ENCODE assay signal across 12 cellular contexts in the genomic region with DNA sequence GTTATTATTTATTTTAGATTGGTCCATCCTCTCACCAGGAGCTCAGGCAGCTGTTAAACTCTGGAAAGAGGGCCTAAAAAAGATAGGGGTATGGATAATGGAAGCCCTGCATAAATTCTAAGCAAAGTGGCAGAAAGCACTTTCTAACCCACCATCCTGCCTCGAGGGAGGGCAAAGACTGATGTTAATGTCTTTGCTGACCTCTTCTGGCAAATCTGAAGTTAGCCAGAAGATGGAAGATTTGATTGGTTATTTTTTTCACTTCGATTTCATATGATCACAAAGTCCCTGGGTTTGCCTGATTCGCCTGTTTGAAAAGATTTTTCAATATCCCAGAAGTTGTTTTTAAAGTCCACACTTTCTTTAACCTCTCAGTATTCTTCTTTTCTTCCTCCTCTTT. TPM values are rescaled to one million over a fixed set of nuclear protein-coding genes. Genes with fewer than 3 reads are reported as not detected.
DNase-seq lines count a peak whose midpoint lies in the region; ATAC-seq, FAIRE-seq and TF ChIP-seq lines count a peak whose summit lies in the region.
"Had no signal": no experiment of that assay in that cellular context is flagged by ENCODE, and none has a peak within 500 bp of the region (broad histone marks: within the 10 kb centered on the region; RNA-seq: fewer than 3 reads in every experiment).

No MANE protein-coding gene starts in this region.

- H2BK120ac ChIP-seq in H1 (replicated peaks; ENCODE audit: low read depth, low read length): no peak overlapping the region

- no peak overlapping the region for H2AK5ac ChIP-seq in H1 (ENCODE audit: low read depth, low read length)

- CTCF ChIA-PET in HepG2 (lab: Yijun Ruan, JAX; ENCODE audit: low intra/inter-chr PET ratio, low total read pairs) (interaction anchor here (1.9 kb wide), 1 partner anchor 148 kb away, joined by 6 read pairs; no protein-coding TSS in a partner anchor), H1 (lab: Charles Lee; ENCODE audit: partially characterized antibody) (interaction anchor here (0.7 to 19.0 kb wide), 59 partner anchors 11 to 700 kb away, joined by 3 to 480 read pairs (median 5); partner anchors contain the start of genes EPHB6, OR9A2, TAS2R40 and TRPV5)

- TF ChIP-seq EP300 in HepG2 (IDR thresholded peaks at IDR 0.05; ENCODE audit: low read depth in 2 of 2, low read length in 2 of 2) (no peak), HepG2 (CRISPR knock-in tag; IDR thresholded peaks at IDR 0.05; ENCODE audit: borderline replicate concordance) (no peak), H1 (IDR thresholded peaks at IDR 0.05; ENCODE audit: borderline replicate concordance in 1 of 2, low read depth in 2 of 2, low read length in 2 of 2) (no peak)

- H3K4me2 ChIP-seq in HepG2 (ENCODE audit: low read depth, low read length): no peak overlapping the region
- no peak overlapping the region for H3K4me2 ChIP-seq in H1 (ENCODE audit: insufficient read depth in 1 of 2, low read depth in 2 of 2, low read length in 2 of 2)

- no peaks in the 10 kb centered on the region for H3K23me2 ChIP-seq in H1 (ENCODE audit: low read depth, low read length)

- H3K9ac ChIP-seq in liver (ENCODE audit: low read depth in 1 of 2, low read length in 2 of 2) (no peak overlapping the region), HepG2 (ENCODE audit: insufficient read depth, low read depth, low read length) (no peak overlapping the region), NT2/D1 (ENCODE audit: insufficient read length, low read depth) (no peak overlapping the region), H1 (replicated peaks in 1 of 4; ENCODE audit: extremely low read depth in 1 of 4, low read depth in 3 of 4, low read length in 3 of 4) (no peak overlapping the region)
- H3K9ac ChIP-seq: parathyroid adenoma had no signal

- H3K4ac ChIP-seq in H1 (replicated peaks; ENCODE audit: insufficient read length, low read depth, low read length): no peak overlapping the region

- H2BK20ac ChIP-seq in H1 (ENCODE audit: low read length): no peak overlapping the region

- no peak overlapping the region for H4K91ac ChIP-seq in H1 (replicated peaks; ENCODE audit: insufficient read length, low read length)

- no peak overlapping the region for H2AFZ ChIP-seq in HepG2 (ENCODE audit: low read length)
- H2AFZ ChIP-seq in H1 (ENCODE audit: low read length): no peak overlapping the region

- FAIRE-seq in HepG2 (lab: Jason Lieb, UNC) (no peak), H1 (lab: Jason Lieb, UNC) (peak; percentile 84), urothelium cell line (lab: Jason Lieb, UNC) (no peak)

- ATAC-seq in HepG2 (no peak), GM21619 (IDR thresholded peaks at IDR 0.05; ENCODE audit: unreplicated experiment) (no peak), heart left ventricle (no peak)
- ATAC-seq: gastroesophageal sphincter, Right ventricle myocardium inferior had no signal

- H2BK12ac ChIP-seq in H1 (ENCODE audit: low read depth, low read length): no peak overlapping the region

- TF ChIP-seq POLR2A in HepG2 (IDR thresholded peaks at IDR 0.05; ENCODE audit: insufficient read depth in 1 of 2, low read depth in 2 of 2, low read length in 2 of 2) (no peak), H1 (IDR thresholded peaks at IDR 0.05; ENCODE audit: control extremely low read depth in 1 of 2, low read depth in 2 of 2, low read length in 2 of 2) (no peak), heart left ventricle (IDR thresholded peaks at IDR 0.05) (no peak)

- no peaks in the 10 kb centered on the region for H3K27me3 ChIP-seq in liver (ENCODE audit: control insufficient read depth in 4 of 4, insufficient read depth in 4 of 4, low read length in 3 of 4)
- no peaks in the 10 kb centered on the region for H3K27me3 ChIP-seq in HepG2 (ENCODE audit: control insufficient read depth in 1 of 2, insufficient read depth in 2 of 2, low read length in 2 of 2)
- H3K27me3 ChIP-seq in NT2/D1 (ENCODE audit: insufficient read depth, insufficient read length): peaks cover 3% of the 10 kb centered on the region
- no peaks in the 10 kb centered on the region for H3K27me3 ChIP-seq in H1 (replicated peaks in 1 of 4; ENCODE audit: control insufficient read depth in 3 of 4, extremely low read depth in 1 of 4, insufficient read depth in 3 of 4, low read length in 3 of 4)
- peaks cover 0 to under 1% (median 0%) of the 10 kb centered on the region in 9 donors for H3K27me3 ChIP-seq in heart left ventricle

- H2BK5ac ChIP-seq in H1 (ENCODE audit: low read depth, low read length): no peak overlapping the region

- H3K27ac ChIP-seq in liver (ENCODE audit: low read depth in 1 of 2, low read length in 2 of 2): no peak overlapping the region
- no peak overlapping the region for H3K27ac ChIP-seq in HepG2 (ENCODE audit: extremely low read length, insufficient read depth, low read length)
- no peak overlapping the region for H3K27ac ChIP-seq in H1 (ENCODE audit: low read depth, low read length)
- H3K27ac ChIP-seq in heart left ventricle: no peak overlapping the region
- H3K27ac ChIP-seq: gastroesophageal sphincter, parathyroid adenoma had no signal

- WGBS in liver: 55% methylated on average over 3 of the region's 3 CpGs
- WGBS in HepG2 (ENCODE audit: low lambda C conversion rate): 4% methylated on average over 3 of the region's 3 CpGs
- WGBS in H1 (ENCODE audit: extremely low coverage in 1 of 2, insufficient coverage in 1 of 2, insufficient read length in 1 of 2, insufficient replicate concordance in 2 of 2, low coverage in 1 of 2, low lambda C conversion rate in 2 of 2, missing lambda C conversion rate in 1 of 2), 2 experiments: 65% methylated on average over 3 of the region's 3 CpGs; no CpG with 5 or more reads in 1 of the 2 experiments
- WGBS in heart left ventricle, 4 donors: 38 to 50% (median 42%) methylated on average over 3 of the region's 3 CpGs

- H3K14ac ChIP-seq in H1 (ENCODE audit: insufficient read length): no peak overlapping the region

- H3K79me1 ChIP-seq in H1 (ENCODE audit: low read depth, low read length): no peaks in the 10 kb centered on the region

- in situ Hi-C loops in HepG2 (cut with HindIII; ENCODE audit: extremely low pct_ligation_motif_present, low pct_unique_long_range_greater_than_20kb): no loop called here

- no peak overlapping the region for H3K23ac ChIP-seq in H1 (ENCODE audit: insufficient read length)

- H4K8ac ChIP-seq in H1 (ENCODE audit: extremely low read depth, insufficient read depth, low read length): no peak overlapping the region

- no TSS peak for BruUV-seq in HepG2 (replicated peaks; lab: Mats Ljungman, UMichigan)

- TF ChIP-seq RAD21 in liver (IDR thresholded peaks at IDR 0.05): peak; percentile 46 to 47
- TF ChIP-seq RAD21 in HepG2 (CRISPR knock-in tag; IDR thresholded peaks at IDR 0.05): no peak
- TF ChIP-seq RAD21 in H1 (IDR thresholded peaks at IDR 0.05 in 1 of 2, conservative IDR thresholded peaks at IDR 0.05 in 1 of 2; ENCODE audit: low read depth in 2 of 2, low read length in 2 of 2): peak; percentile 79 to 86

- H3K36me3 ChIP-seq in liver (ENCODE audit: control insufficient read depth in 4 of 4, insufficient read depth in 3 of 4, low read depth in 1 of 4, low read length in 3 of 4) (no peaks in the 10 kb centered on the region), HepG2 (replicated peaks in 1 of 2; ENCODE audit: control insufficient read depth in 1 of 2, insufficient read depth in 2 of 2, low read length in 2 of 2) (no peaks in the 10 kb centered on the region), NT2/D1 (ENCODE audit: insufficient read depth, insufficient read length, low read length) (no peaks in the 10 kb centered on the region), H1 (ENCODE audit: control insufficient read depth in 2 of 4, insufficient read depth in 4 of 4, low read length in 3 of 4) (no peaks in the 10 kb centered on the region), heart left ventricle (no peaks in the 10 kb centered on the region)
- H3K36me3 ChIP-seq: gastroesophageal sphincter had no signal

- TF ChIP-seq CTCF in liver (IDR thresholded peaks at IDR 0.05; ENCODE audit: low read depth, low read length, missing input control): no peak
- no peak for TF ChIP-seq CTCF in HepG2 (CRISPR knock-in tag; IDR thresholded peaks at IDR 0.05)
- TF ChIP-seq CTCF in H1 (IDR thresholded peaks at IDR 0.05; ENCODE audit: control extremely low read depth in 1 of 3, insufficient read depth in 1 of 3, low read depth in 1 of 3, low read length in 3 of 3): peak in 2 of 3 experiments; percentile 53 to 64; a peak in 3 of 4 replicates
- TF ChIP-seq CTCF in heart left ventricle (IDR thresholded peaks at IDR 0.05): peak in 1 of 12 donors; percentile 16

- peaks cover 2 to 7% (median 3%) of the 10 kb centered on the region in 4 donors for H3K4me1 ChIP-seq in liver (ENCODE audit: control insufficient read depth in 4 of 4, insufficient read depth in 4 of 4, low read length in 3 of 4)
- no peaks in the 10 kb centered on the region for H3K4me1 ChIP-seq in HepG2 (ENCODE audit: insufficient read depth, low read length)
- no peaks in the 10 kb centered on the region for H3K4me1 ChIP-seq in NT2/D1 (ENCODE audit: insufficient read depth, insufficient read length)
- no peaks in the 10 kb centered on the region for H3K4me1 ChIP-seq in H1 (replicated peaks in 1 of 4; ENCODE audit: control insufficient read depth in 3 of 4, insufficient read depth in 4 of 4, low read length in 3 of 4)
- H3K4me1 ChIP-seq in heart left ventricle: peaks cover 0 to 5% (median 0%) of the 10 kb centered on the region in 12 donors
- H3K4me1 ChIP-seq: gastroesophageal sphincter, parathyroid adenoma had no signal

- no peak overlapping the region for H3K4me3 ChIP-seq in liver (ENCODE audit: low read depth in 1 of 3, low read length in 3 of 3)
- H3K4me3 ChIP-seq in HepG2 (replicated peaks in 1 of 3; ENCODE audit: insufficient read depth in 1 of 3, low read depth in 2 of 3, low read length in 3 of 3): no peak overlapping the region
- H3K4me3 ChIP-seq in NT2/D1 (ENCODE audit: insufficient read length, low read depth): no peak overlapping the region
- H3K4me3 ChIP-seq in H1 (ENCODE audit: extremely low read depth in 1 of 4, insufficient read depth in 2 of 4, low read depth in 3 of 4, low read length in 4 of 4): no peak overlapping the region
- H3K4me3 ChIP-seq in heart left ventricle: no peak overlapping the region
- H3K4me3 ChIP-seq: gastroesophageal sphincter had no signal

- H3K56ac ChIP-seq in H1 (replicated peaks; ENCODE audit: insufficient read length, low read depth, low read length): no peak overlapping the region

- POLR2A ChIA-PET in HepG2 (lab: Yijun Ruan, JAX) (no interaction called here), H1 (lab: Charles Lee; ENCODE audit: partially characterized antibody) (no interaction called here)

- intact Hi-C loops in HepG2 (cut with micrococcal nuclease; ENCODE audit: unreplicated experiment) (loop anchor here (10.0 kb wide), 2 partner anchors 117 to 303 kb away; partner anchors contain the start of gene TRPV6), heart left ventricle (cut with DNase I) (loop anchor here in 6 of 10 donors (2.0 to 5.0 kb wide), 4 partner anchors 121 to 150 kb away; partner anchors contain the start of gene EPHB6 (in 3 of the 6))

- no peak overlapping the region for H3K18ac ChIP-seq in H1 (ENCODE audit: extremely low read depth, low read length)

- H4K20me1 ChIP-seq in HepG2 (ENCODE audit: insufficient read depth, low read length) (no peaks in the 10 kb centered on the region), H1 (replicated peaks in 1 of 2; ENCODE audit: control insufficient read depth in 1 of 2, insufficient read depth in 2 of 2, low read length in 2 of 2) (no peaks in the 10 kb centered on the region)

- no peaks in the 10 kb centered on the region for H3K79me2 ChIP-seq in HepG2 (ENCODE audit: insufficient read depth, low read length)
- no peaks in the 10 kb centered on the region for H3K79me2 ChIP-seq in H1 (ENCODE audit: control insufficient read depth in 1 of 2, insufficient read depth in 2 of 2, low read length in 2 of 2)
- H3K79me2 ChIP-seq: parathyroid adenoma had no signal

- H4K5ac ChIP-seq in H1 (ENCODE audit: insufficient read length, low read depth, low read length): no peak overlapping the region

- H3K9me3 ChIP-seq in liver (ENCODE audit: control insufficient read depth in 4 of 4, low read length in 3 of 4): peaks cover 0 to 5% (median 0%) of the 10 kb centered on the region in 4 donors
- H3K9me3 ChIP-seq in HepG2 (ENCODE audit: low read length): 0 out of 2 replicates have a peak, but pooled peaks cover 8% of the 10 kb centered on the region
- no peaks in the 10 kb centered on the region for H3K9me3 ChIP-seq in NT2/D1 (ENCODE audit: insufficient read depth, low read length)
- no peaks in the 10 kb centered on the region; a peak in 1 of 4 replicates for H3K9me3 ChIP-seq in H1 (ENCODE audit: insufficient read depth in 2 of 2, low read depth in 1 of 2, low read length in 1 of 2)
- H3K9me3 ChIP-seq in heart left ventricle: peaks cover 0 to 10% (median 0%) of the 10 kb centered on the region in 12 donors

- no peak for DNase-seq in HepG2 (ENCODE audit: low spot score)
- DNase-seq in NT2/D1 (ENCODE audit: low read depth, low spot score): peak; percentile 15
- no peak for DNase-seq in H1 (ENCODE audit: low read depth in 1 of 2, low spot score in 2 of 2)
- DNase-seq in urothelium cell line (ENCODE audit: low spot score): peak; percentile 36
- no peak for DNase-seq in NCI-H2081 treated with DMSO at 0.1 percent for 48 hours (lab: John Stamatoyannopoulos, UW)
- DNase-seq in heart left ventricle: no peak
- DNase-seq: CD4-positive, alpha-beta memory T cell had no signal

- no peak overlapping the region for H2BK15ac ChIP-seq in H1 (ENCODE audit: low read length)

RNA-seq across cellular contexts. Expression of gene OR9A2, which starts 24.8 kb away (rescaled TPM):
- total RNA-seq in liver: under 1 TPM in 1 of 2 donors, not detected in 1; 0.08 TPM
- polyA plus RNA-seq in liver: not detected
- not detected in 2 replicates for total RNA-seq in HepG2 (2016; rRNA removed; fragmentation: Illumina TruSeq; extraction: Trizol)
- not detected in 2 replicates for total RNA-seq in HepG2 (2016; cell fraction: cytosol; rRNA removed; fragmentation: Illumina TruSeq; extraction: Trizol; ENCODE audit: low read depth)
- not detected in 2 replicates for total RNA-seq in HepG2 (2016; cell fraction: insoluble cytoplasmic fraction; rRNA removed; fragmentation: Illumina TruSeq; extraction: Trizol)
- not detected in 2 replicates for total RNA-seq in HepG2 (2016; cell fraction: membrane; rRNA removed; fragmentation: Illumina TruSeq; extraction: Trizol)
- not detected in 2 replicates for total RNA-seq in HepG2 (2016; cell fraction: nucleus; rRNA removed; fragmentation: Illumina TruSeq; extraction: Trizol)
- polyA plus RNA-seq in HepG2 (2011; rRNA removed): not detected in 2 replicates
- not detected in 2 replicates for polyA plus RNA-seq in HepG2 (2011; cell fraction: cytosol; rRNA removed)
- not detected in 2 replicates for polyA plus RNA-seq in HepG2 (2011; cell fraction: nucleus; rRNA removed)
- not detected in 2 replicates for polyA plus RNA-seq in HepG2 (2012)
- not detected in 2 replicates for polyA plus RNA-seq in HepG2 (2016; cell fraction: cytosol; fragmentation: Illumina TruSeq; extraction: Trizol; ENCODE audit: low read depth)
- polyA plus RNA-seq in HepG2 (2016; cell fraction: insoluble cytoplasmic fraction; fragmentation: Illumina TruSeq; extraction: Trizol; ENCODE audit: low read depth): not detected in 2 replicates
- not detected in 2 replicates for polyA plus RNA-seq in HepG2 (2016; cell fraction: membrane; fragmentation: Illumina TruSeq; extraction: Trizol; ENCODE audit: low read depth)
- polyA plus RNA-seq in HepG2 (2016; cell fraction: nucleus; fragmentation: Illumina TruSeq; extraction: Trizol; ENCODE audit: insufficient read depth, low read depth): not detected in 2 replicates
- polyA minus RNA-seq in HepG2 (2011; rRNA and poly(A)+ RNA removed; ENCODE audit: low replicate concordance): 0.14 and 1.6 TPM in 2 replicates
- polyA minus RNA-seq in HepG2 (2011; cell fraction: cytosol; rRNA and poly(A)+ RNA removed): not detected in 2 replicates
- 1.1 and 2.2 TPM in 2 replicates for polyA minus RNA-seq in HepG2 (2011; cell fraction: nucleus; rRNA and poly(A)+ RNA removed)
- not detected in 2 replicates for total RNA-seq in H1 (2021; fragmentation: NEBNext Ultra II Directional; extraction: Animal tissue kit (Norgen Biotek cat#: 25700))
- not detected in 2 replicates for polyA plus RNA-seq in H1 (2011; rRNA removed)
- polyA plus RNA-seq in H1 (2011; cell fraction: cytosol; rRNA removed): not detected
- polyA plus RNA-seq in H1 (2011; cell fraction: nucleus; rRNA removed): 0.11 TPM
- not detected in 4 replicates for polyA plus RNA-seq in H1 (2012, experiment 1 of 2)
- not detected for polyA plus RNA-seq in H1 (2012, experiment 2 of 2)
- polyA plus RNA-seq in H1 (2013, experiment 1 of 2): not detected
- polyA plus RNA-seq in H1 (2013, experiment 2 of 2): not detected
- 0.25 and 0.76 TPM in 2 replicates for polyA minus RNA-seq in H1 (2011; rRNA and poly(A)+ RNA removed)
- not detected for polyA minus RNA-seq in H1 (2011; cell fraction: cytosol; rRNA and poly(A)+ RNA removed)
- 2.8 TPM for polyA minus RNA-seq in H1 (2011; cell fraction: nucleus; rRNA and poly(A)+ RNA removed)
- under 1 TPM in 1 of 9 donors, not detected in 8; 0.29 TPM for total RNA-seq in heart left ventricle
- not detected for polyA plus RNA-seq in heart left ventricle
- total RNA-seq: CD4-positive, alpha-beta memory T cell; gastroesophageal sphincter; Right ventricle myocardium inferior had no signal
- polyA plus RNA-seq: CD4-positive, alpha-beta memory T cell had no signal

RNA-seq across cellular contexts. Expression of gene KEL, which starts 39.9 kb away (rescaled TPM):
- total RNA-seq in liver (10 to 100 TPM in 1 of 2 donors, under 1 TPM in 1; 0.42 to 81.0 TPM), HepG2 (2016; rRNA removed; fragmentation: Illumina TruSeq; extraction: Trizol) (not detected in 2 replicates), heart left ventricle (1 to 10 TPM in 3 of 9 donors, under 1 TPM in 2, not detected in 4; 0.52 to 1.8 (median 1.2) TPM)
- polyA plus RNA-seq in liver (under 1 TPM; 0.18 to 0.31 TPM), HepG2 (2011; rRNA removed) (0.03 and 0.09 TPM in 2 replicates), H1 (2011; rRNA removed) (1.9 and 3.6 TPM in 2 replicates), heart left ventricle (under 1 TPM; 0.17 to 0.19 TPM)
- total RNA-seq in HepG2 (2016; cell fraction: cytosol; rRNA removed; fragmentation: Illumina TruSeq; extraction: Trizol; ENCODE audit: low read depth): not detected in 2 replicates
- total RNA-seq in HepG2 (2016; cell fraction: insoluble cytoplasmic fraction; rRNA removed; fragmentation: Illumina TruSeq; extraction: Trizol): 0.24 TPM in 1 of 2 replicates, not detected in the other
- total RNA-seq in HepG2 (2016; cell fraction: membrane; rRNA removed; fragmentation: Illumina TruSeq; extraction: Trizol): not detected in 2 replicates
- total RNA-seq in HepG2 (2016; cell fraction: nucleus; rRNA removed; fragmentation: Illumina TruSeq; extraction: Trizol): not detected in 2 replicates
- polyA plus RNA-seq in HepG2 (2011; cell fraction: cytosol; rRNA removed): 0.03 and 0.04 TPM in 2 replicates
- 0.47 and 0.51 TPM in 2 replicates for polyA plus RNA-seq in HepG2 (2011; cell fraction: nucleus; rRNA removed)
- polyA plus RNA-seq in HepG2 (2012): 0.11 and 0.70 TPM in 2 replicates
- polyA plus RNA-seq in HepG2 (2016; cell fraction: cytosol; fragmentation: Illumina TruSeq; extraction: Trizol; ENCODE audit: low read depth): not detected in 2 replicates
- polyA plus RNA-seq in HepG2 (2016; cell fraction: insoluble cytoplasmic fraction; fragmentation: Illumina TruSeq; extraction: Trizol; ENCODE audit: low read depth): 0.45 TPM in 1 of 2 replicates, not detected in the other
- not detected in 2 replicates for polyA plus RNA-seq in HepG2 (2016; cell fraction: membrane; fragmentation: Illumina TruSeq; extraction: Trizol; ENCODE audit: low read depth)
- not detected in 2 replicates for polyA plus RNA-seq in HepG2 (2016; cell fraction: nucleus; fragmentation: Illumina TruSeq; extraction: Trizol; ENCODE audit: insufficient read depth, low read depth)
- 0.08 and 1.7 TPM in 2 replicates for polyA minus RNA-seq in HepG2 (2011; rRNA and poly(A)+ RNA removed; ENCODE audit: low replicate concordance)
- polyA minus RNA-seq in HepG2 (2011; cell fraction: cytosol; rRNA and poly(A)+ RNA removed): not detected in 2 replicates
- 0.75 and 0.77 TPM in 2 replicates for polyA minus RNA-seq in HepG2 (2011; cell fraction: nucleus; rRNA and poly(A)+ RNA removed)
- 1.1 and 1.8 TPM in 2 replicates for total RNA-seq in H1 (2021; fragmentation: NEBNext Ultra II Directional; extraction: Animal tissue kit (Norgen Biotek cat#: 25700))
- 2.8 TPM for polyA plus RNA-seq in H1 (2011; cell fraction: cytosol; rRNA removed)
- 14.4 TPM for polyA plus RNA-seq in H1 (2011; cell fraction: nucleus; rRNA removed)
- polyA plus RNA-seq in H1 (2012, experiment 1 of 2): 1.5 to 3.5 TPM (median 1.9 TPM) in 4 replicates
- 0.50 TPM for polyA plus RNA-seq in H1 (2012, experiment 2 of 2)
- polyA plus RNA-seq in H1 (2013, experiment 1 of 2): 0.89 TPM
- 0.87 TPM for polyA plus RNA-seq in H1 (2013, experiment 2 of 2)
- 1.7 and 3.0 TPM in 2 replicates for polyA minus RNA-seq in H1 (2011; rRNA and poly(A)+ RNA removed)
- 1.4 TPM for polyA minus RNA-seq in H1 (2011; cell fraction: cytosol; rRNA and poly(A)+ RNA removed)
- 4.6 TPM for polyA minus RNA-seq in H1 (2011; cell fraction: nucleus; rRNA and poly(A)+ RNA removed)
- total RNA-seq: gastroesophageal sphincter had no signal
- polyA plus RNA-seq: CD4-positive, alpha-beta memory T cell had no signal

RNA-seq across cellular contexts. Expression of gene OR6V1, which starts 50.0 kb away (rescaled TPM):
- not detected for total RNA-seq in liver
- polyA plus RNA-seq in liver: not detected
- not detected in 2 replicates for total RNA-seq in HepG2 (2016; rRNA removed; fragmentation: Illumina TruSeq; extraction: Trizol)
- not detected in 2 replicates for total RNA-seq in HepG2 (2016; cell fraction: cytosol; rRNA removed; fragmentation: Illumina TruSeq; extraction: Trizol; ENCODE audit: low read depth)
- total RNA-seq in HepG2 (2016; cell fraction: insoluble cytoplasmic fraction; rRNA removed; fragmentation: Illumina TruSeq; extraction: Trizol): not detected in 2 replicates
- total RNA-seq in HepG2 (2016; cell fraction: membrane; rRNA removed; fragmentation: Illumina TruSeq; extraction: Trizol): not detected in 2 replicates
- not detected in 2 replicates for total RNA-seq in HepG2 (2016; cell fraction: nucleus; rRNA removed; fragmentation: Illumina TruSeq; extraction: Trizol)
- not detected in 2 replicates for polyA plus RNA-seq in HepG2 (2011; rRNA removed)
- polyA plus RNA-seq in HepG2 (2011; cell fraction: cytosol; rRNA removed): not detected in 2 replicates
- not detected in 2 replicates for polyA plus RNA-seq in HepG2 (2011; cell fraction: nucleus; rRNA removed)
- polyA plus RNA-seq in HepG2 (2012): not detected in 2 replicates
- not detected in 2 replicates for polyA plus RNA-seq in HepG2 (2016; cell fraction: cytosol; fragmentation: Illumina TruSeq; extraction: Trizol; ENCODE audit: low read depth)
- polyA plus RNA-seq in HepG2 (2016; cell fraction: insoluble cytoplasmic fraction; fragmentation: Illumina TruSeq; extraction: Trizol; ENCODE audit: low read depth): not detected in 2 replicates
- polyA plus RNA-seq in HepG2 (2016; cell fraction: membrane; fragmentation: Illumina TruSeq; extraction: Trizol; ENCODE audit: low read depth): not detected in 2 replicates
- not detected in 2 replicates for polyA plus RNA-seq in HepG2 (2016; cell fraction: nucleus; fragmentation: Illumina TruSeq; extraction: Trizol; ENCODE audit: insufficient read depth, low read depth)
- polyA minus RNA-seq in HepG2 (2011; rRNA and poly(A)+ RNA removed; ENCODE audit: low replicate concordance): not detected in 2 replicates
- polyA minus RNA-seq in HepG2 (2011; cell fraction: cytosol; rRNA and poly(A)+ RNA removed): not detected in 2 replicates
- polyA minus RNA-seq in HepG2 (2011; cell fraction: nucleus; rRNA and poly(A)+ RNA removed): not detected in 2 replicates
- total RNA-seq in H1 (2021; fragmentation: NEBNext Ultra II Directional; extraction: Animal tissue kit (Norgen Biotek cat#: 25700)): not detected in 2 replicates
- polyA plus RNA-seq in H1 (2011; rRNA removed): not detected in 2 replicates
- polyA plus RNA-seq in H1 (2011; cell fraction: cytosol; rRNA removed): not detected
- not detected for polyA plus RNA-seq in H1 (2011; cell fraction: nucleus; rRNA removed)
- polyA plus RNA-seq in H1 (2012, experiment 1 of 2): not detected in 4 replicates
- polyA plus RNA-seq in H1 (2012, experiment 2 of 2): not detected
- polyA plus RNA-seq in H1 (2013, experiment 1 of 2): not detected
- polyA plus RNA-seq in H1 (2013, experiment 2 of 2): not detected
- polyA minus RNA-seq in H1 (2011; rRNA and poly(A)+ RNA removed): not detected in 2 replicates
- not detected for polyA minus RNA-seq in H1 (2011; cell fraction: cytosol; rRNA and poly(A)+ RNA removed)
- not detected for polyA minus RNA-seq in H1 (2011; cell fraction: nucleus; rRNA and poly(A)+ RNA removed)
- not detected for total RNA-seq in heart left ventricle
- not detected for polyA plus RNA-seq in heart left ventricle
- total RNA-seq: CD4-positive, alpha-beta memory T cell; gastroesophageal sphincter; Right ventricle myocardium inferior had no signal
- polyA plus RNA-seq: CD4-positive, alpha-beta memory T cell had no signal

Comparison
In these comparisons a context has a peak if more than half of its experiments do, and no peak if none do; other contexts are left out.
1. CTCF ChIP-seq: peak in H1 (2 of 3); none in liver (single experiment) and HepG2 (single experiment).
2. DNase-seq: peak in NT2/D1 (single experiment) and urothelium cell line (single experiment); none in HepG2 (single experiment), H1 (0 of 2), NCI-H2081 treated with DMSO at 0.1 percent for 48 hours (single experiment) and heart left ventricle (0 of 5).